Comparison of ENCODE assay signal across 1 cellular context in the genomic region with DNA sequence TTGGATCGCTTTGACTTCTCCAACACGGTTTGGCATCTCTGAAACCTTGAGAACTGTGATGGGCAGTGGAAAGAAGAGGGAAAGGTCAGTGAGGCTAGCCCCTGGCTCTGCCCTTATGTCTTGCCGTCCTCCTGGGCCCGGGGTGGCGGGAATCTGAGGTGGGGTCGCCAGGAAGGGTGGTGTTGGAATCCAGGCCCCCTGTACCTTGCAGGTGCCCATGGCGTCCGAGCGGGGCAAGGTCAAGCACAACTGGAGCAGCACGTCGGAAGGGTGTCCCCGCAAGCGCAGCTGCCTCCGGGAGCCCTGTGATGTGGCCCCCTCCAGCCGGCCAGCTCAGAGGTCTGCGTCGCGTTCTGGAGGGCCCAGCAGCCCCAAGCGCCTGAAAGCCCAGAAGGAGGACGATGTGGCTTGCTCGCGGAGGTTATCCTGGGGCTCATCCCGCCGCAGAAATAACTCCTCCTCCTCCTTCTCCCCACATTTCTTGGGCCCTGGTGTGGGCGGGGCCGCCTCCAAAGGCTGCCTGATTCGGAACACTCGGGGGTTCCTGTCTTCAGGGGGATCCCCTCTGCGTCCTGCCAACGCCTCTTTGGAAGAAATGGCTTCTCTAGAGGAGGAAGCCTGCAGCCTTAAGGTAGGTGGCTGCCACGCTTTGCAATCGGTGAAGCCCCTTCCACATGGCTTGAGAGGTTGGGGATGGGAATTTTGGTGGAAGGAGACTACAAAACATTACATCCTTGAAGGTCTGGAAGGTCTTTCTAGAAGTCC.
TF ChIP-seq lines count a peak whose summit lies in the region.

No MANE protein-coding gene starts in this region.

TF ChIP-seq in SK-N-SH, 30 proteins besides CTCF, POLR2A, EP300 and RAD21 (continued from another document):
- TF ChIP-seq, protein P1, sequence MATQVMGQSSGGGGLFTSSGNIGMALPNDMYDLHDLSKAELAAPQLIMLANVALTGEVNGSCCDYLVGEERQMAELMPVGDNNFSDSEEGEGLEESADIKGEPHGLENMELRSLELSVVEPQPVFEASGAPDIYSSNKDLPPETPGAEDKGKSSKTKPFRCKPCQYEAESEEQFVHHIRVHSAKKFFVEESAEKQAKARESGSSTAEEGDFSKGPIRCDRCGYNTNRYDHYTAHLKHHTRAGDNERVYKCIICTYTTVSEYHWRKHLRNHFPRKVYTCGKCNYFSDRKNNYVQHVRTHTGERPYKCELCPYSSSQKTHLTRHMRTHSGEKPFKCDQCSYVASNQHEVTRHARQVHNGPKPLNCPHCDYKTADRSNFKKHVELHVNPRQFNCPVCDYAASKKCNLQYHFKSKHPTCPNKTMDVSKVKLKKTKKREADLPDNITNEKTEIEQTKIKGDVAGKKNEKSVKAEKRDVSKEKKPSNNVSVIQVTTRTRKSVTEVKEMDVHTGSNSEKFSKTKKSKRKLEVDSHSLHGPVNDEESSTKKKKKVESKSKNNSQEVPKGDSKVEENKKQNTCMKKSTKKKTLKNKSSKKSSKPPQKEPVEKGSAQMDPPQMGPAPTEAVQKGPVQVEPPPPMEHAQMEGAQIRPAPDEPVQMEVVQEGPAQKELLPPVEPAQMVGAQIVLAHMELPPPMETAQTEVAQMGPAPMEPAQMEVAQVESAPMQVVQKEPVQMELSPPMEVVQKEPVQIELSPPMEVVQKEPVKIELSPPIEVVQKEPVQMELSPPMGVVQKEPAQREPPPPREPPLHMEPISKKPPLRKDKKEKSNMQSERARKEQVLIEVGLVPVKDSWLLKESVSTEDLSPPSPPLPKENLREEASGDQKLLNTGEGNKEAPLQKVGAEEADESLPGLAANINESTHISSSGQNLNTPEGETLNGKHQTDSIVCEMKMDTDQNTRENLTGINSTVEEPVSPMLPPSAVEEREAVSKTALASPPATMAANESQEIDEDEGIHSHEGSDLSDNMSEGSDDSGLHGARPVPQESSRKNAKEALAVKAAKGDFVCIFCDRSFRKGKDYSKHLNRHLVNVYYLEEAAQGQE (IDR thresholded peaks at IDR 0.05; ENCODE audit: low read depth, low read length): no peak
- TF ChIP-seq FOXM1 (IDR thresholded peaks at IDR 0.05; ENCODE audit: low read depth): no peak
- TF ChIP-seq FOSL2 (IDR thresholded peaks at IDR 0.05; ENCODE audit: borderline replicate concordance, low read depth): no peak
- TF ChIP-seq RCOR1 (IDR thresholded peaks at IDR 0.05; ENCODE audit: low read length): no peak
- no peak for TF ChIP-seq TAF1 (IDR thresholded peaks at IDR 0.05; ENCODE audit: borderline replicate concordance, low read depth, low read length)
